In genomic region chr10:119502214-119502613, GRCh38 we compare ENCODE assay signal across 9 cellular contexts. TPM values are rescaled to one million over a fixed set of nuclear protein-coding genes. Genes with fewer than 3 reads are reported as not detected.
A peak's percentile ranks its signal among the peaks of the same experiment; 100 is the strongest.
DNase-seq lines count a peak whose midpoint lies in the region; FAIRE-seq and TF ChIP-seq lines count a peak whose summit lies in the region.
"Had no signal": no experiment of that assay in that cellular context is flagged by ENCODE, and none has a peak within 500 bp of the region (broad histone marks: within the 10 kb centered on the region; RNA-seq: fewer than 3 reads in every experiment).

No MANE protein-coding gene starts in this region.

- peak; percentile 77 for FAIRE-seq in GM19239 (lab: Jason Lieb, UNC)
- FAIRE-seq: keratinocyte had no signal

- no peaks in the 10 kb centered on the region for H3K9me3 ChIP-seq in Peyer's patch

- peaks cover 0 to 23% (median 11%) of the 10 kb centered on the region in 4 donors for H3K4me1 ChIP-seq in Peyer's patch

- DNase-seq in GM19239 (ENCODE audit: insufficient read length, low spot score) (peak; percentile 61), Peyer's patch (peak in 2 of 3 donors; percentile 78 to 87), ecto neural progenitor cell (ENCODE audit: low spot score) (no peak), superior temporal gyrus (ENCODE audit: extremely low spot score) (no peak), NCI-H1694 treated with DMSO at 0.1 percent for 48 hours (lab: John Stamatoyannopoulos, UW) (no peak), NOMO-1 treated with dmso at 0.1 percent for 144 hours (lab: John Stamatoyannopoulos, UW; ENCODE audit: unreplicated experiment) (no peak)
- peak; percentile 78 for DNase-seq in activated naive CD4-positive, alpha-beta T cell treated with Interleukin-2 at 50 U/mL for 16 hours
- DNase-seq in stimulated activated CD4-positive, alpha-beta T cell treated with anti-CD3 and anti-CD28 coated beads, Interleukin-4, amount 100 ng/mL, for 24 hours = peak; percentile 81

- peak overlapping the region; percentile 61 to 78 (median 68) for H3K27ac ChIP-seq in Peyer's patch

- H3K36me3 ChIP-seq in Peyer's patch = peaks cover 0 to 4% (median 0%) of the 10 kb centered on the region in 3 donors

- H3K4me3 ChIP-seq in Peyer's patch = no peak overlapping the region

- no peaks in the 10 kb centered on the region for H3K27me3 ChIP-seq in Peyer's patch

- no peak for TF ChIP-seq CTCF in Peyer's patch (IDR thresholded peaks at IDR 0.05)

- TF ChIP-seq POLR2A in Peyer's patch (IDR thresholded peaks at IDR 0.05) = no peak

RNA-seq across cellular contexts. Expression of gene RGS10, which starts 40.3 kb away (rescaled TPM):
- total RNA-seq in Peyer's patch = 10 to 100 TPM in 2 of 4 donors, 1 to 10 TPM in 2; 3.9 to 63.5 (median 13.2) TPM

Comparison
In these comparisons a context has a peak if more than half of its experiments do, and no peak if none do; other contexts are left out.
1. DNase-seq: peak in GM19239 (single experiment), Peyer's patch (2 of 3), activated naive CD4-positive, alpha-beta T cell treated with Interleukin-2 at 50 U/mL for 16 hours (single experiment) and stimulated activated CD4-positive, alpha-beta T cell treated with anti-CD3 and anti-CD28 coated beads, Interleukin-4, amount 100 ng/mL, for 24 hours (single experiment); none in ecto neural progenitor cell (single experiment), superior temporal gyrus (single experiment), NCI-H1694 treated with DMSO at 0.1 percent for 48 hours (single experiment) and NOMO-1 treated with dmso at 0.1 percent for 144 hours (single experiment).